1 cellular context compared by ENCODE assay signal in genomic region chr11:64891215-64891848, GRCh38.
TF ChIP-seq lines count a peak whose summit lies in the region.

No MANE protein-coding gene starts in this region.

TF ChIP-seq in HepG2, 621 proteins besides CTCF, POLR2A, EP300 and RAD21 (continued from another document and continues in another):
- TF ChIP-seq AFF4 (CRISPR knock-in tag; IDR thresholded peaks at IDR 0.05): no peak
- TF ChIP-seq MAFG (CRISPR knock-in tag; IDR thresholded peaks at IDR 0.05): no peak
- no peak for TF ChIP-seq KMT2B (CRISPR knock-in tag; IDR thresholded peaks at IDR 0.05)
- no peak for TF ChIP-seq BRD4 (CRISPR knock-in tag; IDR thresholded peaks at IDR 0.05)
- no peak for TF ChIP-seq KDM5A (IDR thresholded peaks at IDR 0.05; ENCODE audit: borderline replicate concordance, low read length)
- TF ChIP-seq KIAA2018 (CRISPR knock-in tag; IDR thresholded peaks at IDR 0.05; ENCODE audit: borderline replicate concordance): no peak
- no peak for TF ChIP-seq RARG (CRISPR knock-in tag; IDR thresholded peaks at IDR 0.05; ENCODE audit: low read depth)
- TF ChIP-seq ZNF547 (CRISPR knock-in tag; IDR thresholded peaks at IDR 0.05): no peak
- TF ChIP-seq ZNF124 (CRISPR knock-in tag; IDR thresholded peaks at IDR 0.05): peak; percentile 65; the same call in 1 of the 2 replicates
- TF ChIP-seq ZNF101 (CRISPR knock-in tag; IDR thresholded peaks at IDR 0.05; ENCODE audit: borderline replicate concordance, low read depth): no peak
- peak; percentile 73 for TF ChIP-seq HNF4A (CRISPR knock-in tag; IDR thresholded peaks at IDR 0.05)
- no peak for TF ChIP-seq ARID3A (IDR thresholded peaks at IDR 0.05; ENCODE audit: low read depth, low read length)
- TF ChIP-seq ZNF18 (CRISPR knock-in tag; IDR thresholded peaks at IDR 0.05; ENCODE audit: insufficient replicate concordance): no peak
- no peak for TF ChIP-seq ZBTB33 (CRISPR knock-in tag; IDR thresholded peaks at IDR 0.05)
- TF ChIP-seq ETV5 (CRISPR knock-in tag; IDR thresholded peaks at IDR 0.05; ENCODE audit: borderline replicate concordance): no peak
- no peak for TF ChIP-seq KLF11 (CRISPR knock-in tag; IDR thresholded peaks at IDR 0.05)
- TF ChIP-seq SKIL (CRISPR knock-in tag; IDR thresholded peaks at IDR 0.05; ENCODE audit: borderline replicate concordance): no peak
- no peak for TF ChIP-seq ZNF614 (CRISPR knock-in tag; IDR thresholded peaks at IDR 0.05; ENCODE audit: borderline replicate concordance)
- no peak for TF ChIP-seq RBM22 (optimal IDR thresholded peaks at IDR 0.05; ENCODE audit: low read length)
- no peak for TF ChIP-seq TCF7 (IDR thresholded peaks at IDR 0.05; ENCODE audit: low read depth)
- no peak for TF ChIP-seq NFE2L2 (IDR thresholded peaks at IDR 0.05; ENCODE audit: low read length)
- no peak for TF ChIP-seq CREM (IDR thresholded peaks at IDR 0.05)
- no peak for TF ChIP-seq CREM (CRISPR knock-in tag; IDR thresholded peaks at IDR 0.05)
- TF ChIP-seq SP1 (IDR thresholded peaks at IDR 0.05): no peak
- TF ChIP-seq SP1 (CRISPR knock-in tag; IDR thresholded peaks at IDR 0.05): no peak
- no peak; the same call in 1 of the 2 replicates for TF ChIP-seq MXD4 (CRISPR knock-in tag; IDR thresholded peaks at IDR 0.05)
- no peak for TF ChIP-seq ZNF546 (CRISPR knock-in tag; conservative IDR thresholded peaks at IDR 0.05)
- no peak for TF ChIP-seq CERS6 (CRISPR knock-in tag; IDR thresholded peaks at IDR 0.05)
- TF ChIP-seq PLRG1 (conservative IDR thresholded peaks at IDR 0.05): no peak
- TF ChIP-seq KDM6A (CRISPR knock-in tag; IDR thresholded peaks at IDR 0.05; ENCODE audit: low read depth): no peak
- peak; percentile 41; the same call in 1 of the 2 replicates for TF ChIP-seq UBTF (CRISPR knock-in tag; IDR thresholded peaks at IDR 0.05)
